ENCODE assay signal across 9 cellular contexts in genomic region chr5:43772601-43773031, GRCh38.
A peak's percentile ranks its signal among the peaks of the same experiment; 100 is the strongest.
DNase-seq lines count a peak whose midpoint lies in the region; ATAC-seq and TF ChIP-seq lines count a peak whose summit lies in the region.
"Had no signal": no experiment of that assay in that cellular context is flagged by ENCODE, and none has a peak within 500 bp of the region (broad histone marks: within the 10 kb centered on the region; RNA-seq: fewer than 3 reads in every experiment).

No MANE protein-coding gene starts in this region.

- no peaks in the 10 kb centered on the region; the same call in 1 of the 2 replicates for H3K27me3 Mint-ChIP-seq in WTC11 (ENCODE audit: low read depth)

- in situ Hi-C loops in KBM-7 (cut with MboI; ENCODE audit: low pct_unique_long_range_greater_than_20kb, low sequenced_read_pairs), result no loop called here

- H4K20me1 ChIP-seq in DND-41 (ENCODE audit: insufficient read depth, low read length), result no peaks in the 10 kb centered on the region

- H3K9me3 Mint-ChIP-seq in WTC11, result peaks cover 4% of the 10 kb centered on the region

- TF ChIP-seq CTCF in DND-41 (IDR thresholded peaks at IDR 0.05; ENCODE audit: borderline replicate concordance, extremely low read depth, low read length, poor library complexity, severe bottlenecking) (no peak), WTC11 (IDR thresholded peaks at IDR 0.05) (no peak), BE2C (IDR thresholded peaks at IDR 0.05; ENCODE audit: low read depth, low read length) (no peak)

- CTCF ChIA-PET in WTC11 (lab: Charles Lee), result no interaction called here

- H3K4me3 ChIP-seq in DND-41 (ENCODE audit: low read depth in 1 of 2, low read length in 2 of 2) (no peak overlapping the region), mesodermal cell (ENCODE audit: extremely low read depth, insufficient read depth, low read length, poor library complexity, severe bottlenecking) (no peak overlapping the region), BE2C (ENCODE audit: low read depth, low read length) (no peak overlapping the region)

- DNase-seq in DND-41 (peak; percentile 29), KBM-7 (peak; percentile 68), WTC11 (ENCODE audit: low spot score) (no peak), BE2C (no peak)
- DNase-seq: natural killer cell; NK-92 treated with Interleukin-12 subunit alpha and Interleukin-12 subunit beta, amount 100 ng/mL, for 24 hours had no signal

- H3K9ac ChIP-seq in DND-41 (ENCODE audit: low read depth, low read length), result peak overlapping the region; percentile 31; the same call in 1 of the 2 replicates

- no peaks in the 10 kb centered on the region for H3K27me3 ChIP-seq in DND-41 (ENCODE audit: insufficient read depth, low read length, poor library complexity)
- H3K27me3 ChIP-seq in BE2C, result no peaks in the 10 kb centered on the region

- H3K9me3 ChIP-seq in DND-41 (ENCODE audit: insufficient read depth, low read length, severe bottlenecking), result peaks cover 3% of the 10 kb centered on the region
- no peaks in the 10 kb centered on the region for H3K9me3 ChIP-seq in mesodermal cell (ENCODE audit: control insufficient read depth, low read length)
- H3K9me3 ChIP-seq in BE2C, result no peaks in the 10 kb centered on the region

- H3K4me3 Mint-ChIP-seq in WTC11, result no peak overlapping the region
- H3K4me3 Mint-ChIP-seq: natural killer cell had no signal

- H3K4me1 ChIP-seq in DND-41 (ENCODE audit: insufficient read depth, low read length), result peaks cover 26% of the 10 kb centered on the region
- H3K4me1 ChIP-seq in mesodermal cell (ENCODE audit: control insufficient read depth, insufficient read depth, low read length, poor library complexity, severe bottlenecking), result peaks cover 22% of the 10 kb centered on the region
- no peaks in the 10 kb centered on the region for H3K4me1 ChIP-seq in BE2C

- no peaks in the 10 kb centered on the region for H3K36me3 Mint-ChIP-seq in WTC11
- H3K36me3 Mint-ChIP-seq: natural killer cell had no signal

- no peaks in the 10 kb centered on the region for H3K79me2 ChIP-seq in DND-41 (ENCODE audit: insufficient read depth, low read length)

- peaks cover 34% of the 10 kb centered on the region for H3K4me1 Mint-ChIP-seq in WTC11
- H3K4me1 Mint-ChIP-seq: natural killer cell had no signal

- H2AFZ ChIP-seq in DND-41 (ENCODE audit: low read depth, low read length), result peak overlapping the region; percentile 78

- H3K4me2 ChIP-seq in DND-41 (ENCODE audit: insufficient read depth, low read length), result no peak overlapping the region

- 75% methylated on average over 1 of the region's 3 CpGs; no CpG with 5 or more reads in 1 of the 2 experiments for WGBS in mesodermal cell (ENCODE audit: insufficient coverage in 2 of 2), 2 experiments

- POLR2A ChIA-PET in WTC11 (lab: Charles Lee), result no interaction called here

- H3K27ac ChIP-seq in DND-41 (ENCODE audit: low read length) (peak overlapping the region; percentile 72), mesodermal cell (ENCODE audit: low read depth, low read length, severe bottlenecking) (peak overlapping the region; percentile 92)

- H3K36me3 ChIP-seq in DND-41 (ENCODE audit: insufficient read depth, low read length) (no peaks in the 10 kb centered on the region), mesodermal cell (ENCODE audit: control insufficient read depth, insufficient read depth, low read length) (no peaks in the 10 kb centered on the region), BE2C (no peaks in the 10 kb centered on the region)

- peak; percentile 93 for ATAC-seq in DND-41 (ENCODE audit: insufficient read depth, low read depth)
- no peak for ATAC-seq in WTC11
- no peak for ATAC-seq in GM21447 (IDR thresholded peaks at IDR 0.05; ENCODE audit: unreplicated experiment)
- no peak for ATAC-seq in HG03432 (IDR thresholded peaks at IDR 0.05; ENCODE audit: unreplicated experiment)
- ATAC-seq: natural killer cell had no signal

- H3K27ac Mint-ChIP-seq in WTC11, result peak overlapping the region; percentile 66
- H3K27ac Mint-ChIP-seq: natural killer cell had no signal

TF ChIP-seq in WTC11, 78 proteins besides CTCF, POLR2A, EP300 and RAD21:
- TF ChIP-seq CDX4 (CRISPR knock-in tag; IDR thresholded peaks at IDR 0.05; ENCODE audit: borderline replicate concordance) (no peak), ZSCAN18 (CRISPR knock-in tag; IDR thresholded peaks at IDR 0.05) (no peak), GTF2I (CRISPR knock-in tag; conservative IDR thresholded peaks at IDR 0.05) (no peak), CREM (CRISPR knock-in tag; IDR thresholded peaks at IDR 0.05) (no peak), HMGA2 (CRISPR knock-in tag; IDR thresholded peaks at IDR 0.05) (no peak)
- TF ChIP-seq, protein P1, sequence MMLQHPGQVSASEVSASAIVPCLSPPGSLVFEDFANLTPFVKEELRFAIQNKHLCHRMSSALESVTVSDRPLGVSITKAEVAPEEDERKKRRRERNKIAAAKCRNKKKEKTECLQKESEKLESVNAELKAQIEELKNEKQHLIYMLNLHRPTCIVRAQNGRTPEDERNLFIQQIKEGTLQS (CRISPR knock-in tag; conservative IDR thresholded peaks at IDR 0.05), result no peak
- TF ChIP-seq, protein P2, sequence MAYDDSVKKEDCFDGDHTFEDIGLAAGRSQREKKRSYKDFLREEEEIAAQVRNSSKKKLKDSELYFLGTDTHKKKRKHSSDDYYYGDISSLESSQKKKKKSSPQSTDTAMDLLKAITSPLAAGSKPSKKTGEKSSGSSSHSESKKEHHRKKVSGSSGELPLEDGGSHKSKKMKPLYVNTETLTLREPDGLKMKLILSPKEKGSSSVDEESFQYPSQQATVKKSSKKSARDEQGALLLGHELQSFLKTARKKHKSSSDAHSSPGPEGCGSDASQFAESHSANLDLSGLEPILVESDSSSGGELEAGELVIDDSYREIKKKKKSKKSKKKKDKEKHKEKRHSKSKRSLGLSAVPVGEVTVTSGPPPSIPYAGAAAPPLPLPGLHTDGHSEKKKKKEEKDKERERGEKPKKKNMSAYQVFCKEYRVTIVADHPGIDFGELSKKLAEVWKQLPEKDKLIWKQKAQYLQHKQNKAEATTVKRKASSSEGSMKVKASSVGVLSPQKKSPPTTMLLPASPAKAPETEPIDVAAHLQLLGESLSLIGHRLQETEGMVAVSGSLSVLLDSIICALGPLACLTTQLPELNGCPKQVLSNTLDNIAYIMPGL (CRISPR knock-in tag; IDR thresholded peaks at IDR 0.05), result no peak
- TF ChIP-seq, protein P3, sequence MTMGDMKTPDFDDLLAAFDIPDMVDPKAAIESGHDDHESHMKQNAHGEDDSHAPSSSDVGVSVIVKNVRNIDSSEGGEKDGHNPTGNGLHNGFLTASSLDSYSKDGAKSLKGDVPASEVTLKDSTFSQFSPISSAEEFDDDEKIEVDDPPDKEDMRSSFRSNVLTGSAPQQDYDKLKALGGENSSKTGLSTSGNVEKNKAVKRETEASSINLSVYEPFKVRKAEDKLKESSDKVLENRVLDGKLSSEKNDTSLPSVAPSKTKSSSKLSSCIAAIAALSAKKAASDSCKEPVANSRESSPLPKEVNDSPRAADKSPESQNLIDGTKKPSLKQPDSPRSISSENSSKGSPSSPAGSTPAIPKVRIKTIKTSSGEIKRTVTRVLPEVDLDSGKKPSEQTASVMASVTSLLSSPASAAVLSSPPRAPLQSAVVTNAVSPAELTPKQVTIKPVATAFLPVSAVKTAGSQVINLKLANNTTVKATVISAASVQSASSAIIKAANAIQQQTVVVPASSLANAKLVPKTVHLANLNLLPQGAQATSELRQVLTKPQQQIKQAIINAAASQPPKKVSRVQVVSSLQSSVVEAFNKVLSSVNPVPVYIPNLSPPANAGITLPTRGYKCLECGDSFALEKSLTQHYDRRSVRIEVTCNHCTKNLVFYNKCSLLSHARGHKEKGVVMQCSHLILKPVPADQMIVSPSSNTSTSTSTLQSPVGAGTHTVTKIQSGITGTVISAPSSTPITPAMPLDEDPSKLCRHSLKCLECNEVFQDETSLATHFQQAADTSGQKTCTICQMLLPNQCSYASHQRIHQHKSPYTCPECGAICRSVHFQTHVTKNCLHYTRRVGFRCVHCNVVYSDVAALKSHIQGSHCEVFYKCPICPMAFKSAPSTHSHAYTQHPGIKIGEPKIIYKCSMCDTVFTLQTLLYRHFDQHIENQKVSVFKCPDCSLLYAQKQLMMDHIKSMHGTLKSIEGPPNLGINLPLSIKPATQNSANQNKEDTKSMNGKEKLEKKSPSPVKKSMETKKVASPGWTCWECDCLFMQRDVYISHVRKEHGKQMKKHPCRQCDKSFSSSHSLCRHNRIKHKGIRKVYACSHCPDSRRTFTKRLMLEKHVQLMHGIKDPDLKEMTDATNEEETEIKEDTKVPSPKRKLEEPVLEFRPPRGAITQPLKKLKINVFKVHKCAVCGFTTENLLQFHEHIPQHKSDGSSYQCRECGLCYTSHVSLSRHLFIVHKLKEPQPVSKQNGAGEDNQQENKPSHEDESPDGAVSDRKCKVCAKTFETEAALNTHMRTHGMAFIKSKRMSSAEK (CRISPR knock-in tag; IDR thresholded peaks at IDR 0.05; ENCODE audit: borderline replicate concordance), result no peak
TF ChIP-seq in WTC11: peak in this region for 0.

Comparison
In these comparisons a context has a peak if more than half of its experiments do, and no peak if none do; other contexts are left out.
1. DNase-seq: peak in DND-41 (single experiment) and KBM-7 (single experiment); none in WTC11 (single experiment) and BE2C (single experiment).